16 cellular contexts compared by ENCODE assay signal in genomic region chr20:47310729-47311128, GRCh38. TPM values are rescaled to one million over a fixed set of nuclear protein-coding genes. Genes with fewer than 3 reads are reported as not detected.
DNase-seq lines count a peak whose midpoint lies in the region; ATAC-seq and TF ChIP-seq lines count a peak whose summit lies in the region.
"Had no signal": no experiment of that assay in that cellular context is flagged by ENCODE, and none has a peak within 500 bp of the region (broad histone marks: within the 10 kb centered on the region; RNA-seq: fewer than 3 reads in every experiment).

No MANE protein-coding gene starts in this region.

- CTCF ChIA-PET in activated naive CD4-positive, alpha-beta T cell treated with anti-CD3 and anti-CD28 coated beads, Interleukin-2, amount 10 ng/mL, durations not matched to agents 7 days and 5 days (lab: Charles Lee), result interaction anchor here (1.0 kb wide), 1 partner anchor 74 kb away, joined by 3 read pairs; no protein-coding TSS in a partner anchor

- H3K36me3 Mint-ChIP-seq in activated naive CD4-positive, alpha-beta T cell treated with anti-CD3 and anti-CD28 coated beads, Interleukin-2, amount 50 U/mL, for 72 hours, result peaks cover 0 to 24% of the 10 kb centered on the region in 2 donors
- H3K36me3 Mint-ChIP-seq in activated naive CD4-positive, alpha-beta T cell treated with anti-CD3 and anti-CD28 coated beads, Interleukin-2, amount 10 ng/mL, durations not matched to agents 7 days and 5 days, result peaks cover 35% of the 10 kb centered on the region
- peaks cover 18% of the 10 kb centered on the region for H3K36me3 Mint-ChIP-seq in mesothelial cell of epicardium

- H3K36me3 ChIP-seq in breast epithelium (no peaks in the 10 kb centered on the region), thyroid gland (no peaks in the 10 kb centered on the region)

- no peaks in the 10 kb centered on the region for H3K9me3 ChIP-seq in breast epithelium
- no peaks in the 10 kb centered on the region for H3K9me3 ChIP-seq in thyroid gland

- H3K27me3 Mint-ChIP-seq in activated naive CD4-positive, alpha-beta T cell treated with anti-CD3 and anti-CD28 coated beads, Interleukin-2, amount 10 ng/mL, durations not matched to agents 7 days and 5 days, result no peaks in the 10 kb centered on the region
- no peaks in the 10 kb centered on the region for H3K27me3 Mint-ChIP-seq in mesothelial cell of epicardium (ENCODE audit: low read depth)

- no peak for DNase-seq in activated naive CD4-positive, alpha-beta T cell treated with anti-CD3 and anti-CD28 coated beads, Interleukin-2, amount 50 U/mL, for 72 hours (ENCODE audit: low spot score in 2 of 2)
- DNase-seq in activated naive CD4-positive, alpha-beta T cell treated with anti-CD3 and anti-CD28 coated beads, Interleukin-2, amount 10 ng/mL, durations not matched to agents 7 days and 5 days, result no peak
- DNase-seq in breast epithelium (ENCODE audit: low spot score in 2 of 2) (no peak), mesothelial cell of epicardium (ENCODE audit: low spot score in 2 of 2, unreplicated experiment in 2 of 2) (no peak), thyroid gland (no peak), AML-193 (lab: John Stamatoyannopoulos, UW) (no peak), DMS 273 (lab: John Stamatoyannopoulos, UW; ENCODE audit: unreplicated experiment) (no peak)
- DNase-seq in activated CD4-positive, alpha-beta T cell treated with anti-CD3 and anti-CD28 coated beads for 4 hours, result no peak
- DNase-seq: activated gamma-delta T cell treated with Interleukin-2 at 50 U/mL for 16 hours; brain microvascular endothelial cell; NCI-H1694 treated with DMSO at 0.1 percent for 48 hours; NCI-H510A treated with DMSO at 0.1 percent for 48 hours; small intestine; stimulated activated naive CD4-positive, alpha-beta T cell had no signal

- H3K4me3 Mint-ChIP-seq in activated naive CD4-positive, alpha-beta T cell treated with anti-CD3 and anti-CD28 coated beads, Interleukin-2, amount 10 ng/mL, durations not matched to agents 7 days and 5 days, result no peak overlapping the region
- no peak overlapping the region for H3K4me3 Mint-ChIP-seq in mesothelial cell of epicardium

- no peak for ATAC-seq in activated naive CD4-positive, alpha-beta T cell treated with anti-CD3 and anti-CD28 coated beads, Interleukin-2, amount 50 U/mL, for 72 hours
- ATAC-seq: GM12878, SK-N-SH treated with all-trans-retinoic acid at 6 μM for 48 hours had no signal

- no peak for TF ChIP-seq CTCF in breast epithelium (IDR thresholded peaks at IDR 0.05)
- TF ChIP-seq CTCF in mesothelial cell of epicardium (IDR thresholded peaks at IDR 0.05; ENCODE audit: unreplicated experiment), result no peak
- TF ChIP-seq CTCF in thyroid gland (IDR thresholded peaks at IDR 0.05), result no peak

- H3K27ac ChIP-seq in breast epithelium, result peak overlapping the region; percentile 75 to 99
- H3K27ac ChIP-seq in thyroid gland, result peak overlapping the region; percentile 88 to 100 (median 93)

- peak overlapping the region; percentile 28 to 67 for H3K27ac Mint-ChIP-seq in activated naive CD4-positive, alpha-beta T cell treated with anti-CD3 and anti-CD28 coated beads, Interleukin-2, amount 50 U/mL, for 72 hours
- H3K27ac Mint-ChIP-seq in activated naive CD4-positive, alpha-beta T cell treated with anti-CD3 and anti-CD28 coated beads, Interleukin-2, amount 10 ng/mL, durations not matched to agents 7 days and 5 days, result no peak overlapping the region
- peak overlapping the region; percentile 45 for H3K27ac Mint-ChIP-seq in mesothelial cell of epicardium

- peaks cover 22% of the 10 kb centered on the region for H3K4me1 Mint-ChIP-seq in activated naive CD4-positive, alpha-beta T cell treated with anti-CD3 and anti-CD28 coated beads, Interleukin-2, amount 10 ng/mL, durations not matched to agents 7 days and 5 days
- peaks cover 24% of the 10 kb centered on the region for H3K4me1 Mint-ChIP-seq in mesothelial cell of epicardium

- no peaks in the 10 kb centered on the region for H3K27me3 ChIP-seq in breast epithelium
- H3K27me3 ChIP-seq in thyroid gland, result no peaks in the 10 kb centered on the region
- H3K27me3 ChIP-seq: brain microvascular endothelial cell had no signal

- intact Hi-C loops in breast epithelium (cut with DNase I; ENCODE audit: low total_unique reads), result loop anchor here (5.0 kb wide), 1 partner anchor 57 kb away; no protein-coding TSS in a partner anchor
- intact Hi-C loops in thyroid gland (cut with DNase I), result no loop called here

- 86 to 88% methylated on average over 8 of the region's 8 CpGs for WGBS in thyroid gland, 2 donors

- no peaks in the 10 kb centered on the region for H3K9me3 Mint-ChIP-seq in activated naive CD4-positive, alpha-beta T cell treated with anti-CD3 and anti-CD28 coated beads, Interleukin-2, amount 50 U/mL, for 72 hours
- H3K9me3 Mint-ChIP-seq in activated naive CD4-positive, alpha-beta T cell treated with anti-CD3 and anti-CD28 coated beads, Interleukin-2, amount 10 ng/mL, durations not matched to agents 7 days and 5 days, result no peaks in the 10 kb centered on the region
- no peaks in the 10 kb centered on the region for H3K9me3 Mint-ChIP-seq in mesothelial cell of epicardium

- H3K4me1 ChIP-seq in breast epithelium (peaks cover 2 to 7% of the 10 kb centered on the region in 2 donors), thyroid gland (peaks cover 33 to 67% of the 10 kb centered on the region in 2 donors)

- H3K4me3 ChIP-seq in breast epithelium, result no peak overlapping the region
- H3K4me3 ChIP-seq in thyroid gland (replicated peaks in 1 of 3), result no peak overlapping the region
- H3K4me3 ChIP-seq: GM12878 had no signal

- no peak for TF ChIP-seq POLR2A in breast epithelium (IDR thresholded peaks at IDR 0.05)
- TF ChIP-seq POLR2A in thyroid gland (IDR thresholded peaks at IDR 0.05), result no peak

RNA-seq across cellular contexts. Expression of gene ZMYND8, which starts 45.8 kb away (rescaled TPM):
- 10 to 100 TPM; 35.7 to 46.4 TPM for total RNA-seq in activated naive CD4-positive, alpha-beta T cell treated with anti-CD3 and anti-CD28 coated beads, Interleukin-2, amount 50 U/mL, for 72 hours
- total RNA-seq in breast epithelium (10 to 100 TPM; 40.6 to 47.7 (median 41.4) TPM), mesothelial cell of epicardium (119 to 120 TPM (median 119 TPM) in 3 replicates), thyroid gland (10 to 100 TPM; 29.7 to 42.4 (median 30.9) TPM)
